In the genomic region with DNA sequence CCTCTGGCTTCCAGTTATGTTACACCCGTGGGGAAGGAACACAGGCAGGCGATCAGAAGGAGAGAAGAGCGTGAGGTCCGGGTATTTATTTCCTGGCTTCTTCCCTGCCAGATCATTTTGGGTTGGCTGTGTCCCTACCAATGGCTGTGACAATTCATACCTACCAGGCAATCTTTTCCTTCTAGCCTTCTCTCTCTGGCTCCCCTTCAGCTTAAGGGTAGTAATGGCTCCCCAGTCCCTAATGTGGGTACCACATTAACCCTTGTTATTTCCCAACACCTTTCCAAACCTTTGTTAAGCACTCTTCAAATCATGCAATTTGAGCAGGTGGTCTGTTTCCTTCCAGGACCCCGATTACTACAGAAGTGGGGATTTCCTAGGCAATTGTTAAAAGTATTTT, we compare ENCODE assay signal across 16 cellular contexts.
DNase-seq lines count a peak whose midpoint lies in the region; TF ChIP-seq lines count a peak whose summit lies in the region.
"Had no signal": no experiment of that assay in that cellular context is flagged by ENCODE, and none has a peak within 500 bp of the region (broad histone marks: within the 10 kb centered on the region; RNA-seq: fewer than 3 reads in every experiment).

No MANE protein-coding gene starts in this region.

- no peak overlapping the region for H3K18ac ChIP-seq in H9 (ENCODE audit: insufficient read length, low read depth, low read length)
- H3K18ac ChIP-seq in trophoblast cell (ENCODE audit: low read length) = no peak overlapping the region

- H3K27ac ChIP-seq in H9 (ENCODE audit: insufficient read length, low read depth, low read length) (no peak overlapping the region), endodermal cell (ENCODE audit: low read depth, low read length) (no peak overlapping the region), neural progenitor cell (no peak overlapping the region), right atrium auricular region (no peak overlapping the region), trophoblast cell (ENCODE audit: low read depth, low read length) (no peak overlapping the region)
- H3K27ac ChIP-seq: 22Rv1, A549, C4-2B had no signal

- H2AFZ ChIP-seq in H9 (ENCODE audit: low read length) (no peak overlapping the region), neural progenitor cell (replicated peaks) (no peak overlapping the region), trophoblast cell (ENCODE audit: insufficient read depth, low read length, poor library complexity) (no peak overlapping the region)

- no peak overlapping the region for H3T11ph ChIP-seq in H9 (ENCODE audit: low read length)

- no peak overlapping the region for H4K12ac ChIP-seq in trophoblast cell (ENCODE audit: low read depth, low read length)

- no peak overlapping the region for H2BK5ac ChIP-seq in H9 (ENCODE audit: insufficient read length, low read length)
- no peak overlapping the region for H2BK5ac ChIP-seq in trophoblast cell (ENCODE audit: low read depth, low read length, poor library complexity)

- H3K23me2 ChIP-seq in H9 (ENCODE audit: insufficient read length, low read depth, low read length, poor library complexity, severe bottlenecking) = no peaks in the 10 kb centered on the region

- WGBS in H9 (ENCODE audit: extremely low coverage, insufficient read length, low lambda C conversion rate) = no CpG with 5 or more reads among the region's 5 CpGs
- 94 to 97% methylated on average over 4 to 5 of the region's 5 CpGs for WGBS in endodermal cell (ENCODE audit: insufficient coverage in 1 of 2, insufficient read length in 1 of 2), 2 experiments
- whole genome bisulfite sequencing in trophoblast cell (ENCODE audit: extremely low coverage, insufficient coverage, insufficient read length) = no CpG with 5 or more reads among the region's 5 CpGs

- H3K9me3 ChIP-seq in H9 (ENCODE audit: control insufficient read depth, low read depth, low read length) (no peaks in the 10 kb centered on the region), endodermal cell (ENCODE audit: control insufficient read depth, low read length) (no peaks in the 10 kb centered on the region), neural progenitor cell (ENCODE audit: low read depth) (no peaks in the 10 kb centered on the region), right atrium auricular region (no peaks in the 10 kb centered on the region), trophoblast cell (ENCODE audit: insufficient read depth, low read depth, low read length) (no peaks in the 10 kb centered on the region)
- H3K9me3 ChIP-seq: A549, Caco-2 had no signal

- no peak overlapping the region for H3K14ac ChIP-seq in H9 (ENCODE audit: insufficient read depth, low read length)
- no peak overlapping the region for H3K14ac ChIP-seq in trophoblast cell (ENCODE audit: low read length)

- H2BK20ac ChIP-seq in H9 (ENCODE audit: low read depth, low read length, poor library complexity, severe bottlenecking) = no peak overlapping the region

- TF ChIP-seq CTCF in H9 (conservative IDR thresholded peaks at IDR 0.05) = peak; percentile 26; the same call in 2 of the 3 replicates
- peak; percentile 38 for TF ChIP-seq CTCF in endodermal cell (conservative IDR thresholded peaks at IDR 0.05)
- TF ChIP-seq CTCF in neural progenitor cell (IDR thresholded peaks at IDR 0.05) = no peak
- no peak for TF ChIP-seq CTCF in right atrium auricular region (IDR thresholded peaks at IDR 0.05)

- H3K4me2 ChIP-seq in H9 (ENCODE audit: insufficient read depth, insufficient read length, low read length) = no peak overlapping the region
- no peak overlapping the region for H3K4me2 ChIP-seq in neural progenitor cell
- no peak overlapping the region for H3K4me2 ChIP-seq in trophoblast cell (ENCODE audit: low read length)
- H3K4me2 ChIP-seq: A549 had no signal

- no peak overlapping the region for H4K5ac ChIP-seq in H9 (ENCODE audit: insufficient read length, low read depth, low read length)

- H3K23ac ChIP-seq in H9 (ENCODE audit: insufficient read length, low read depth, low read length) = no peak overlapping the region
- H3K23ac ChIP-seq in trophoblast cell (ENCODE audit: low read length) = no peak overlapping the region

- H3K36me3 Mint-ChIP-seq in H9 (ENCODE audit: insufficient read depth in 1 of 3, low read depth in 3 of 3) (peaks cover 30 to 61% (median 45%) of the 10 kb centered on the region in 3 experiments), endodermal cell (ENCODE audit: low read depth) (peaks cover 41% of the 10 kb centered on the region), neural progenitor cell (peaks cover 65% of the 10 kb centered on the region)

- H3F3A ChIP-seq in neural progenitor cell (ENCODE audit: low read depth) = no peaks in the 10 kb centered on the region

- H3K4me1 Mint-ChIP-seq in H9 (peaks cover 0 to 3% of the 10 kb centered on the region in 2 experiments; a peak in 1 of 4 replicates), endodermal cell (no peaks in the 10 kb centered on the region), neural progenitor cell (no peaks in the 10 kb centered on the region)
- H3K4me1 Mint-ChIP-seq: IgD-negative memory B cell had no signal

- H3K27me3 Mint-ChIP-seq in H9 (ENCODE audit: low read depth) (peaks cover 2% of the 10 kb centered on the region; the same call in 1 of the 2 replicates), endodermal cell (ENCODE audit: insufficient read depth) (peaks cover 2% of the 10 kb centered on the region), neural progenitor cell (ENCODE audit: insufficient read depth, low read depth) (peaks cover 7% of the 10 kb centered on the region)
- H3K27me3 Mint-ChIP-seq: CD4-positive, alpha-beta T cell; IgD-negative memory B cell had no signal

- H3K4ac ChIP-seq in H9 (ENCODE audit: low read depth, low read length) = no peak overlapping the region
- no peak overlapping the region for H3K4ac ChIP-seq in trophoblast cell (ENCODE audit: low read depth, low read length)

- H4K91ac ChIP-seq in H9 (ENCODE audit: insufficient read length, low read depth, low read length) (no peak overlapping the region), trophoblast cell (ENCODE audit: low read depth, low read length) (no peak overlapping the region)

- H2AK5ac ChIP-seq in H9 (ENCODE audit: insufficient read length, low read length) (no peak overlapping the region), trophoblast cell (ENCODE audit: low read length) (no peak overlapping the region)

- H3K79me1 ChIP-seq in H9 (ENCODE audit: insufficient read depth, low read depth, low read length, poor library complexity, severe bottlenecking) (no peaks in the 10 kb centered on the region), trophoblast cell (ENCODE audit: low read length) (no peaks in the 10 kb centered on the region)

- H3K4me3 ChIP-seq in endodermal cell (ENCODE audit: low read length) (no peak overlapping the region), neural progenitor cell (no peak overlapping the region), right atrium auricular region (no peak overlapping the region), trophoblast cell (ENCODE audit: low read depth, low read length) (no peak overlapping the region)
- H3K4me3 ChIP-seq: A549 had no signal

- H3K27ac Mint-ChIP-seq in H9 (no peak overlapping the region), endodermal cell (no peak overlapping the region), neural progenitor cell (peak overlapping the region; percentile 26)
- H3K27ac Mint-ChIP-seq: CD4-positive, alpha-beta T cell; HFFc6; IgD-negative memory B cell had no signal

- no peaks in the 10 kb centered on the region for H3K4me1 ChIP-seq in H9 (ENCODE audit: insufficient read depth, low read length)
- no peaks in the 10 kb centered on the region for H3K4me1 ChIP-seq in endodermal cell (ENCODE audit: control insufficient read depth, insufficient read depth, low read length)
- no peaks in the 10 kb centered on the region for H3K4me1 ChIP-seq in neural progenitor cell
- H3K4me1 ChIP-seq in right atrium auricular region = no peaks in the 10 kb centered on the region
- no peaks in the 10 kb centered on the region for H3K4me1 ChIP-seq in trophoblast cell (ENCODE audit: control insufficient read depth in 1 of 2, insufficient read depth in 2 of 2, low read length in 2 of 2)
- H3K4me1 ChIP-seq: A549, Caco-2 had no signal

- H3K9me3 Mint-ChIP-seq in H9 = no peaks in the 10 kb centered on the region
- no peaks in the 10 kb centered on the region for H3K9me3 Mint-ChIP-seq in endodermal cell
- H3K9me3 Mint-ChIP-seq in neural progenitor cell = no peaks in the 10 kb centered on the region
- H3K9me3 Mint-ChIP-seq: CD4-positive, alpha-beta T cell; HFFc6; IgD-negative memory B cell had no signal

- H3K4me3 Mint-ChIP-seq in H9 = no peak overlapping the region
- H3K4me3 Mint-ChIP-seq in endodermal cell = no peak overlapping the region
- H3K4me3 Mint-ChIP-seq in neural progenitor cell = no peak overlapping the region
- H3K4me3 Mint-ChIP-seq: CD4-positive, alpha-beta T cell; HFFc6; IgD-negative memory B cell had no signal

- H3K9ac ChIP-seq in H9 (ENCODE audit: extremely low read depth, insufficient read length, low read length) = no peak overlapping the region
- no peak overlapping the region for H3K9ac ChIP-seq in endodermal cell (ENCODE audit: extremely low read depth, low read length, poor library complexity, severe bottlenecking)
- no peak overlapping the region for H3K9ac ChIP-seq in neural progenitor cell
- H3K9ac ChIP-seq in trophoblast cell (ENCODE audit: low read length) = no peak overlapping the region

- no peaks in the 10 kb centered on the region for H3K79me2 ChIP-seq in H9 (ENCODE audit: insufficient read depth, low read length)
- H3K79me2 ChIP-seq in neural progenitor cell (ENCODE audit: low read depth) = no peaks in the 10 kb centered on the region
- H3K79me2 ChIP-seq in trophoblast cell (ENCODE audit: control insufficient read depth, insufficient read depth, low read length, poor library complexity) = no peaks in the 10 kb centered on the region

- H3K27me3 ChIP-seq in H9 (ENCODE audit: insufficient read depth, low read length) (no peaks in the 10 kb centered on the region), endodermal cell (ENCODE audit: control insufficient read depth, insufficient read depth, low read length, poor library complexity, severe bottlenecking) (no peaks in the 10 kb centered on the region), neural progenitor cell (no peaks in the 10 kb centered on the region), right atrium auricular region (no peaks in the 10 kb centered on the region), trophoblast cell (ENCODE audit: insufficient read depth, low read length) (no peaks in the 10 kb centered on the region)

- H3K56ac ChIP-seq in H9 (ENCODE audit: insufficient read length, low read depth, low read length) = peak overlapping the region; percentile 12

- H4K20me1 ChIP-seq in H9 (ENCODE audit: control insufficient read depth, insufficient read depth, insufficient read length) = no peaks in the 10 kb centered on the region
- peaks cover 14% of the 10 kb centered on the region for H4K20me1 ChIP-seq in neural progenitor cell (ENCODE audit: low read depth)

- in situ Hi-C loops in G401 (cut with HindIII; ENCODE audit: low sequenced_read_pairs) = no loop called here

- H3K36me3 ChIP-seq in endodermal cell (ENCODE audit: control insufficient read depth, insufficient read depth, low read length) = peaks cover 28% of the 10 kb centered on the region
- H3K36me3 ChIP-seq in neural progenitor cell = peaks cover 12% of the 10 kb centered on the region
- H3K36me3 ChIP-seq in right atrium auricular region = no peaks in the 10 kb centered on the region
- H3K36me3 ChIP-seq in trophoblast cell (ENCODE audit: control insufficient read depth in 1 of 2, insufficient read depth in 2 of 2, low read length in 2 of 2) = no peaks in the 10 kb centered on the region

- DNase-seq in G401 (ENCODE audit: low spot score) = peak; percentile 30
- DNase-seq in H9 = no peak
- DNase-seq in endodermal cell = no peak
- no peak for DNase-seq in neural progenitor cell (ENCODE audit: low spot score)
- no peak for DNase-seq in right atrium auricular region (ENCODE audit: low spot score)
- DNase-seq in trophoblast cell = no peak
- no peak for DNase-seq in NCI-H187 treated with DMSO at 0.1 percent for 48 hours (lab: John Stamatoyannopoulos, UW)
- DNase-seq: AML-193; Caco-2; CD4-positive, alpha-beta T cell; GDM1; HFFc6 had no signal

- H2BK120ac ChIP-seq in H9 (ENCODE audit: low read depth, low read length, poor library complexity, severe bottlenecking) (no peak overlapping the region), trophoblast cell (ENCODE audit: insufficient read depth, low read length, poor library complexity) (no peak overlapping the region)

- no peak overlapping the region for H2BK12ac ChIP-seq in H9 (ENCODE audit: insufficient read length, low read depth, low read length)
- H2BK12ac ChIP-seq in trophoblast cell (ENCODE audit: low read length) = no peak overlapping the region

- no peak overlapping the region for H2BK15ac ChIP-seq in H9 (ENCODE audit: low read depth, low read length)

- H4K8ac ChIP-seq in H9 (replicated peaks; ENCODE audit: insufficient read length, low read depth, low read length) = no peak overlapping the region
- no peak overlapping the region for H4K8ac ChIP-seq in trophoblast cell (ENCODE audit: low read depth, low read length)

Comparison
In these comparisons a context has a peak if more than half of its experiments do, and no peak if none do; other contexts are left out.
1. CTCF ChIP-seq: peak in H9 (single experiment) and endodermal cell (single experiment); none in neural progenitor cell (single experiment) and right atrium auricular region (0 of 2).